1 cellular context compared by ENCODE assay signal in genomic region chr17:44220211-44221071, GRCh38.
TF ChIP-seq lines count a peak whose summit lies in the region.

No MANE protein-coding gene starts in this region.

TF ChIP-seq in HepG2, 621 proteins besides CTCF, POLR2A, EP300 and RAD21 (continued from another document and continues in another):
- TF ChIP-seq ZNF687 (CRISPR knock-in tag; IDR thresholded peaks at IDR 0.05) (peak; percentile 44), RERE (CRISPR knock-in tag; IDR thresholded peaks at IDR 0.05; ENCODE audit: low read depth) (no peak), HMG20B (CRISPR knock-in tag; conservative IDR thresholded peaks at IDR 0.05) (no peak), ZSCAN21 (CRISPR knock-in tag; IDR thresholded peaks at IDR 0.05; ENCODE audit: borderline replicate concordance) (no peak), ZBTB40 (IDR thresholded peaks at IDR 0.05) (no peak), ZBTB40 (CRISPR knock-in tag; IDR thresholded peaks at IDR 0.05) (no peak), ZNF251 (CRISPR knock-in tag; IDR thresholded peaks at IDR 0.05) (no peak), TIGD3 (CRISPR knock-in tag; IDR thresholded peaks at IDR 0.05; ENCODE audit: borderline replicate concordance) (no peak), NONO (IDR thresholded peaks at IDR 0.05) (no peak), NONO (CRISPR knock-in tag; conservative IDR thresholded peaks at IDR 0.05) (peak; percentile 68), ZFP82 (CRISPR knock-in tag; IDR thresholded peaks at IDR 0.05; ENCODE audit: borderline replicate concordance) (no peak), FOXA1 (IDR thresholded peaks at IDR 0.05) (no peak), FOXA1 (CRISPR knock-in tag; IDR thresholded peaks at IDR 0.05) (no peak), GRHL1 (CRISPR knock-in tag; conservative IDR thresholded peaks at IDR 0.05) (no peak), HIVEP1 (CRISPR knock-in tag; IDR thresholded peaks at IDR 0.05) (no peak), KDM2A (CRISPR knock-in tag; IDR thresholded peaks at IDR 0.05; ENCODE audit: borderline replicate concordance, low read depth) (peak; percentile 92; the same call in 1 of the 2 replicates), ZFP37 (CRISPR knock-in tag; IDR thresholded peaks at IDR 0.05; ENCODE audit: borderline replicate concordance) (0 out of 2 replicates have a peak, but pooled peaks have one; percentile 46), ZNF678 (CRISPR knock-in tag; IDR thresholded peaks at IDR 0.05) (peak; percentile 76; the same call in 1 of the 2 replicates), SYNCRIP (IDR thresholded peaks at IDR 0.05; ENCODE audit: insufficient read depth, low read depth, low read length) (no peak), ATF7 (IDR thresholded peaks at IDR 0.05) (no peak), ATF7 (CRISPR knock-in tag; IDR thresholded peaks at IDR 0.05) (no peak), NFKB2 (CRISPR knock-in tag; IDR thresholded peaks at IDR 0.05; ENCODE audit: borderline replicate concordance) (peak; percentile 75; the same call in 1 of the 2 replicates), MYPOP (CRISPR knock-in tag; IDR thresholded peaks at IDR 0.05) (peak; percentile 59), KDM3A (CRISPR knock-in tag; IDR thresholded peaks at IDR 0.05; ENCODE audit: low read depth) (0 out of 2 replicates have a peak, but pooled peaks have one; percentile 25), MYNN (CRISPR knock-in tag; IDR thresholded peaks at IDR 0.05; ENCODE audit: low read depth) (no peak), ZNF574 (CRISPR knock-in tag; IDR thresholded peaks at IDR 0.05) (peak; percentile 58; the same call in 1 of the 2 replicates), ZNF747 (CRISPR knock-in tag; IDR thresholded peaks at IDR 0.05; ENCODE audit: borderline replicate concordance) (0 out of 2 replicates have a peak, but pooled peaks have one; percentile 59), ZNF614 (CRISPR knock-in tag; IDR thresholded peaks at IDR 0.05; ENCODE audit: borderline replicate concordance) (no peak), ZNF782 (CRISPR knock-in tag; IDR thresholded peaks at IDR 0.05; ENCODE audit: borderline replicate concordance) (no peak)
